In the genomic region with DNA sequence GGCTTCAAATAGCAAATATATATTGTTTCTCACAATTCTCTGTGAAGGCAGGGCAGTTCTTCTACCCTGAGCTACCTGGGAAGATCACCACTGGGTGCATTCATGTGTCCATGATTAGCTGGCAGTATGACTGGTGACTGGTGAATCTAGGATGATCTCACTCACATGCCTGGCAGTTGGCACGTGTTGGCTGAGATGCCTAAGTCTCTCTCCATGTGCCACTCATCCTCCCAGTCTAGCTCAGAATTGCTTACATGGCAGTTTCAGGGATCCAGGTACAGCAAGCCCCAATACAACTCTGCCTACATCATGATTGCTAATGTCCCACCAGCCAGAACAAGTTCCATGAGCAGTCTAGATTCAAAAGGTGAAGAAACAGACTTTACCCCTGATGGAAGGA, we compare ENCODE assay signal across 20 cellular contexts.
"Had no signal": no experiment of that assay in that cellular context is flagged by ENCODE, and none has a peak within 500 bp of the region (broad histone marks: within the 10 kb centered on the region; RNA-seq: fewer than 3 reads in every experiment).

No MANE protein-coding gene starts in this region.

- H3K4me3 ChIP-seq: coronary artery, heart left ventricle, lower lobe of right lung, ovary, stomach, testis, upper lobe of right lung had no signal

- H3K4me3 Mint-ChIP-seq: activated CD8-positive, alpha-beta memory T cell treated with anti-CD3 and anti-CD28 coated beads, Interleukin-2, amount 10 ng/mL, durations not matched to agents 7 days and 5 days; activated naive CD4-positive, alpha-beta T cell treated with anti-CD3 and anti-CD28 coated beads, Interleukin-2, amount 10 ng/mL, durations not matched to agents 7 days and 5 days; activated T-cell treated with anti-CD3 and anti-CD28 coated beads, Interleukin-2, amount 50 U/mL, for 24 hours; immature natural killer cell; mesothelial cell of epicardium; neural crest cell had no signal

- H3K4me1 Mint-ChIP-seq: activated CD8-positive, alpha-beta memory T cell treated with anti-CD3 and anti-CD28 coated beads, Interleukin-2, amount 10 ng/mL, durations not matched to agents 7 days and 5 days; activated naive CD4-positive, alpha-beta T cell treated with anti-CD3 and anti-CD28 coated beads, Interleukin-2, amount 10 ng/mL, durations not matched to agents 7 days and 5 days; immature natural killer cell; mesothelial cell of epicardium; neural crest cell had no signal

- H3K9me3 Mint-ChIP-seq: activated naive CD4-positive, alpha-beta T cell treated with anti-CD3 and anti-CD28 coated beads, Interleukin-2, amount 10 ng/mL, durations not matched to agents 7 days and 5 days; activated T-cell treated with anti-CD3 and anti-CD28 coated beads, Interleukin-2, amount 50 U/mL, for 24 hours had no signal

- H3K27me3 Mint-ChIP-seq: activated CD8-positive, alpha-beta memory T cell treated with anti-CD3 and anti-CD28 coated beads, Interleukin-2, amount 10 ng/mL, durations not matched to agents 7 days and 5 days; activated naive CD4-positive, alpha-beta T cell treated with anti-CD3 and anti-CD28 coated beads, Interleukin-2, amount 10 ng/mL, durations not matched to agents 7 days and 5 days had no signal

- H3K27ac Mint-ChIP-seq: activated CD8-positive, alpha-beta memory T cell treated with anti-CD3 and anti-CD28 coated beads, Interleukin-2, amount 10 ng/mL, durations not matched to agents 7 days and 5 days; activated naive CD4-positive, alpha-beta T cell treated with anti-CD3 and anti-CD28 coated beads, Interleukin-2, amount 10 ng/mL, durations not matched to agents 7 days and 5 days; activated T-cell treated with anti-CD3 and anti-CD28 coated beads, Interleukin-2, amount 50 U/mL, for 24 hours; immature natural killer cell; mesothelial cell of epicardium had no signal

- H3K36me3 Mint-ChIP-seq: activated CD8-positive, alpha-beta memory T cell treated with anti-CD3 and anti-CD28 coated beads, Interleukin-2, amount 10 ng/mL, durations not matched to agents 7 days and 5 days; activated naive CD4-positive, alpha-beta T cell treated with anti-CD3 and anti-CD28 coated beads, Interleukin-2, amount 10 ng/mL, durations not matched to agents 7 days and 5 days; immature natural killer cell; mesothelial cell of epicardium had no signal

- DNase-seq: activated CD4-positive, alpha-beta T cell treated with anti-CD3 and anti-CD28 coated beads, Interleukin-2, amount 50 U/mL, for 48 hours; activated CD4-positive, CD25-positive, alpha-beta regulatory T cell treated with anti-CD3 and anti-CD28 coated beads, Interleukin-2, amount 50 U/mL, for 72 hours; activated CD8-positive, alpha-beta memory T cell treated with anti-CD3 and anti-CD28 coated beads, Interleukin-2, amount 10 ng/mL, durations not matched to agents 7 days and 5 days; activated naive CD4-positive, alpha-beta T cell treated with anti-CD3 and anti-CD28 coated beads, Interleukin-2, amount 10 ng/mL, durations not matched to agents 7 days and 5 days; activated T-cell treated with anti-CD3 and anti-CD28 coated beads, Interleukin-2, amount 50 U/mL, for 24 hours; heart left ventricle; immature natural killer cell; left colon; lower lobe of right lung; ovary; stimulated activated CD4-positive, alpha-beta T cell treated with anti-CD3 and anti-CD28 coated beads, Interleukin-12 subunit alpha, Interleukin-12 subunit beta, amount 100 ng/mL, for 4 hours; stimulated activated CD4-positive, alpha-beta T cell treated with anti-CD3 and anti-CD28 coated beads, Interleukin-2, amount 100 ng/mL, for 24 hours; stomach; T-helper 1 cell; T1000; testis; upper lobe of right lung had no signal

- ATAC-seq: activated CD8-positive, alpha-beta memory T cell treated with anti-CD3 and anti-CD28 coated beads, Interleukin-2, amount 10 ng/mL, durations not matched to agents 7 days and 5 days; heart left ventricle; left colon; lower lobe of right lung had no signal
